Comparison of ENCODE assay signal across 1 cellular context in genomic region chrX:113058634-113059033, GRCh38.
TF ChIP-seq lines count a peak whose summit lies in the region.

No MANE protein-coding gene starts in this region.

TF ChIP-seq in HepG2, 621 proteins besides CTCF, POLR2A, EP300 and RAD21 (continued from another document):
- TF ChIP-seq AHDC1 (CRISPR knock-in tag; IDR thresholded peaks at IDR 0.05; ENCODE audit: borderline replicate concordance) = no peak
- TF ChIP-seq CENPBD1 (CRISPR knock-in tag; IDR thresholded peaks at IDR 0.05; ENCODE audit: borderline replicate concordance, low read depth) = no peak
- no peak for TF ChIP-seq ZNF746 (CRISPR knock-in tag; IDR thresholded peaks at IDR 0.05)
- TF ChIP-seq PHF21A (CRISPR knock-in tag; IDR thresholded peaks at IDR 0.05) = no peak
- no peak for TF ChIP-seq KDM2A (CRISPR knock-in tag; IDR thresholded peaks at IDR 0.05; ENCODE audit: borderline replicate concordance, low read depth)
- no peak for TF ChIP-seq ZNF263 (CRISPR knock-in tag; IDR thresholded peaks at IDR 0.05)
- no peak for TF ChIP-seq FOXC1 (CRISPR knock-in tag; IDR thresholded peaks at IDR 0.05; ENCODE audit: borderline replicate concordance)
TF ChIP-seq in HepG2: peak in this region for 0.
